8 cellular contexts compared by ENCODE assay signal in genomic region chr10:79084972-79085597, GRCh38. TPM values are rescaled to one million over a fixed set of nuclear protein-coding genes. Genes with fewer than 3 reads are reported as not detected.
A peak's percentile ranks its signal among the peaks of the same experiment; 100 is the strongest.
DNase-seq lines count a peak whose midpoint lies in the region; ATAC-seq and TF ChIP-seq lines count a peak whose summit lies in the region.

No MANE protein-coding gene starts in this region.

- no peaks in the 10 kb centered on the region for H3K9me3 ChIP-seq in esophagus muscularis mucosa

- intact Hi-C loops in esophagus muscularis mucosa (cut with DNase I): no loop called here

- H3K36me3 ChIP-seq in esophagus muscularis mucosa (no peaks in the 10 kb centered on the region), H7 (replicated peaks; ENCODE audit: control insufficient read depth, insufficient read depth, low read length) (no peaks in the 10 kb centered on the region)

- 96% methylated on average over 5 of the region's 14 CpGs for WGBS in esophagus muscularis mucosa

- TF ChIP-seq POLR2A in esophagus muscularis mucosa (IDR thresholded peaks at IDR 0.05; ENCODE audit: low read depth): no peak

- H3K4me1 ChIP-seq in esophagus muscularis mucosa: peaks cover 99 to 100% (median 100%) of the 10 kb centered on the region in 4 donors

- no peak for TF ChIP-seq CTCF in esophagus muscularis mucosa (IDR thresholded peaks at IDR 0.05)

- DNase-seq in esophagus muscularis mucosa (ENCODE audit: extremely low spot score) (no peak), H7 (no peak), GM19240 (ENCODE audit: insufficient read length, low spot score) (no peak)

- H3K4me3 ChIP-seq in esophagus muscularis mucosa: no peak overlapping the region
- no peak overlapping the region for H3K4me3 ChIP-seq in skin epidermis
- no peak overlapping the region for H3K4me3 ChIP-seq in H7 (ENCODE audit: insufficient read depth, low read depth, low read length)

- peak overlapping the region; percentile 73 to 81 (median 78) for H3K27ac ChIP-seq in esophagus muscularis mucosa (replicated peaks in 1 of 4)
- peak overlapping the region in 13 of 21 experiments; percentile 9 to 73 (median 39) for H3K27ac ChIP-seq in skin epidermis

- ATAC-seq in GM18502 (IDR thresholded peaks at IDR 0.05; ENCODE audit: poor library complexity, unreplicated experiment) (peak; percentile 46), HG03469 (IDR thresholded peaks at IDR 0.05; ENCODE audit: unreplicated experiment) (peak; percentile 40), HG02798 (IDR thresholded peaks at IDR 0.05; ENCODE audit: poor library complexity, unreplicated experiment) (no peak), GM19023 (IDR thresholded peaks at IDR 0.05; ENCODE audit: unreplicated experiment) (no peak)

- H3K27me3 ChIP-seq in esophagus muscularis mucosa: no peaks in the 10 kb centered on the region
- H3K27me3 ChIP-seq in H7 (ENCODE audit: control insufficient read depth, insufficient read depth, low read length): no peaks in the 10 kb centered on the region

- no peak for TF ChIP-seq EP300 in esophagus muscularis mucosa (IDR thresholded peaks at IDR 0.05)

RNA-seq across cellular contexts. Expression of gene ZMIZ1, which starts 16.3 kb away (rescaled TPM):
- 10 to 100 TPM; 48.7 to 87.2 (median 66.0) TPM for total RNA-seq in esophagus muscularis mucosa
- 20.4 and 27.2 TPM in 2 replicates for total RNA-seq in H7 (2014; rRNA removed; shearing (Covaris generic))

Comparison
In these comparisons a context has a peak if more than half of its experiments do, and no peak if none do; other contexts are left out.
1. ATAC-seq: peak in GM18502 (single experiment) and HG03469 (single experiment); none in HG02798 (single experiment) and GM19023 (single experiment).